11 cellular contexts compared by ENCODE assay signal in genomic region chr6:89260832-89261231, GRCh38.
A peak's percentile ranks its signal among the peaks of the same experiment; 100 is the strongest.
DNase-seq lines count a peak whose midpoint lies in the region; ATAC-seq, FAIRE-seq and TF ChIP-seq lines count a peak whose summit lies in the region.
"Had no signal": no experiment of that assay in that cellular context is flagged by ENCODE, and none has a peak within 500 bp of the region (broad histone marks: within the 10 kb centered on the region; RNA-seq: fewer than 3 reads in every experiment).

No MANE protein-coding gene starts in this region.

- no peaks in the 10 kb centered on the region for H3K4me1 Mint-ChIP-seq in T-helper 2 cell treated with Interferon-gamma antibody and Interleukin-4, amounts not matched to agents 5 μg/mL and 100 μg/mL, for 36 hours (ENCODE audit: low read depth)

- ATAC-seq in HG02610 (IDR thresholded peaks at IDR 0.05; ENCODE audit: unreplicated experiment) (peak; percentile 48), HG02973 (IDR thresholded peaks at IDR 0.05; ENCODE audit: unreplicated experiment) (no peak)
- ATAC-seq: activated naive CD8-positive, alpha-beta T cell treated with anti-CD3 and anti-CD28 coated beads, Interleukin-2, amount 50 U/mL, for 24 hours had no signal

- H3K4me3 Mint-ChIP-seq in T-helper 2 cell treated with Interferon-gamma antibody and Interleukin-4, amounts not matched to agents 5 μg/mL and 100 μg/mL, for 36 hours = no peak overlapping the region
- H3K4me3 Mint-ChIP-seq: activated naive CD8-positive, alpha-beta T cell treated with anti-CD3 and anti-CD28 coated beads, Interleukin-2, amount 50 U/mL, for 24 hours had no signal

- no peaks in the 10 kb centered on the region for H3K36me3 Mint-ChIP-seq in T-helper 2 cell treated with Interferon-gamma antibody and Interleukin-4, amounts not matched to agents 5 μg/mL and 100 μg/mL, for 36 hours (ENCODE audit: low read depth)

- H3K4me3 ChIP-seq in choroid plexus epithelial cell (ENCODE audit: low read depth, low read length) = no peak overlapping the region

- H3K27ac Mint-ChIP-seq in T-helper 2 cell treated with Interferon-gamma antibody and Interleukin-4, amounts not matched to agents 5 μg/mL and 100 μg/mL, for 36 hours = no peak overlapping the region
- H3K27ac Mint-ChIP-seq: activated naive CD8-positive, alpha-beta T cell treated with anti-CD3 and anti-CD28 coated beads, Interleukin-2, amount 50 U/mL, for 24 hours had no signal

- TF ChIP-seq POLR2A in H54 (IDR thresholded peaks at IDR 0.05; ENCODE audit: low read depth, low read length) = no peak

- no peak for TF ChIP-seq CTCF in choroid plexus epithelial cell (conservative IDR thresholded peaks at IDR 0.05; ENCODE audit: low read depth, low read length)

- no peak for FAIRE-seq in H54 (lab: Jason Lieb, UNC)

- peaks cover 3% of the 10 kb centered on the region for H3K27me3 Mint-ChIP-seq in T-helper 2 cell treated with Interferon-gamma antibody and Interleukin-4, amounts not matched to agents 5 μg/mL and 100 μg/mL, for 36 hours (ENCODE audit: low read depth)
- H3K27me3 Mint-ChIP-seq: activated naive CD8-positive, alpha-beta T cell treated with anti-CD3 and anti-CD28 coated beads, Interleukin-2, amount 50 U/mL, for 24 hours had no signal

- no peaks in the 10 kb centered on the region for H3K9me3 Mint-ChIP-seq in T-helper 2 cell treated with Interferon-gamma antibody and Interleukin-4, amounts not matched to agents 5 μg/mL and 100 μg/mL, for 36 hours
- H3K9me3 Mint-ChIP-seq: activated naive CD8-positive, alpha-beta T cell treated with anti-CD3 and anti-CD28 coated beads, Interleukin-2, amount 50 U/mL, for 24 hours had no signal

- DNase-seq in DMS153 (lab: John Stamatoyannopoulos, UW) = peak; percentile 56
- DNase-seq in NCI-H510A treated with DMSO at 0.1 percent for 48 hours (lab: John Stamatoyannopoulos, UW) = peak; percentile 30
- peak; percentile 5 for DNase-seq in choroid plexus epithelial cell (ENCODE audit: low read depth)
- no peak for DNase-seq in stimulated activated CD4-positive, alpha-beta T cell treated with anti-CD3 and anti-CD28 coated beads, Interleukin-15, amount 100 ng/mL, for 24 hours
- DNase-seq in H54 (ENCODE audit: insufficient read length, low spot score) = no peak
- DNase-seq in T-helper 2 cell treated with Interferon-gamma antibody and Interleukin-4, amounts not matched to agents 5 μg/mL and 100 μg/mL, for 36 hours (ENCODE audit: low spot score) = no peak
- DNase-seq: activated CD4-positive, alpha-beta T cell treated with anti-CD3 and anti-CD28 coated beads for 1 hour; activated naive CD8-positive, alpha-beta T cell treated with anti-CD3 and anti-CD28 coated beads, Interleukin-2, amount 50 U/mL, for 24 hours; NCI-H774 had no signal

Comparison
In these comparisons a context has a peak if more than half of its experiments do, and no peak if none do; other contexts are left out.
1. DNase-seq: peak in DMS153 (single experiment), NCI-H510A treated with DMSO at 0.1 percent for 48 hours (single experiment) and choroid plexus epithelial cell (single experiment); none in stimulated activated CD4-positive, alpha-beta T cell treated with anti-CD3 and anti-CD28 coated beads, Interleukin-15, amount 100 ng/mL, for 24 hours (single experiment), H54 (single experiment) and T-helper 2 cell treated with Interferon-gamma antibody and Interleukin-4, amounts not matched to agents 5 μg/mL and 100 μg/mL, for 36 hours (single experiment).